8 cellular contexts compared by ENCODE assay signal in genomic region chr5:180860273-180860886, GRCh38. TPM values are rescaled to one million over a fixed set of nuclear protein-coding genes. Genes with fewer than 3 reads are reported as not detected.
DNase-seq lines count a peak whose midpoint lies in the region; ATAC-seq lines count a peak whose summit lies in the region.

No MANE protein-coding gene starts in this region.

- H3K9me3 Mint-ChIP-seq in activated T-cell treated with anti-CD3 and anti-CD28 coated beads, Interleukin-2, amount 50 U/mL, for 4 hours = no peaks in the 10 kb centered on the region

- peak; percentile 49 for ATAC-seq in GM19023 (IDR thresholded peaks at IDR 0.05; ENCODE audit: unreplicated experiment)
- peak; percentile 32 for ATAC-seq in HG03108 (IDR thresholded peaks at IDR 0.05; ENCODE audit: unreplicated experiment)
- ATAC-seq in activated T-cell treated with anti-CD3 and anti-CD28 coated beads, Interleukin-2, amount 50 U/mL, for 4 hours = peak; percentile 76

- H3K4me1 Mint-ChIP-seq in activated T-cell treated with anti-CD3 and anti-CD28 coated beads, Interleukin-2, amount 50 U/mL, for 4 hours (ENCODE audit: low read depth) = peaks cover 14% of the 10 kb centered on the region

- no peaks in the 10 kb centered on the region for H3K27me3 Mint-ChIP-seq in activated T-cell treated with anti-CD3 and anti-CD28 coated beads, Interleukin-2, amount 50 U/mL, for 4 hours (ENCODE audit: low read depth)

- DNase-seq in CMK (ENCODE audit: low read depth) (peak; percentile 59), NCI-H748 treated with DMSO at 0.1 percent for 48 hours (lab: John Stamatoyannopoulos, UW) (peak; percentile 35), germinal center (ENCODE audit: low spot score) (peak; percentile 76), pons (ENCODE audit: low spot score) (peak; percentile 51)
- DNase-seq in activated T-cell treated with anti-CD3 and anti-CD28 coated beads, Interleukin-2, amount 50 U/mL, for 4 hours = peak; percentile 42
- DNase-seq in activated effector memory CD4-positive, alpha-beta T cell treated with Interleukin-2 at 50 U/mL for 16 hours = no peak

- peak overlapping the region; percentile 91 for H3K4me3 Mint-ChIP-seq in activated T-cell treated with anti-CD3 and anti-CD28 coated beads, Interleukin-2, amount 50 U/mL, for 4 hours

- H3K36me3 Mint-ChIP-seq in activated T-cell treated with anti-CD3 and anti-CD28 coated beads, Interleukin-2, amount 50 U/mL, for 4 hours (ENCODE audit: insufficient read depth) = peaks cover 9% of the 10 kb centered on the region

RNA-seq across cellular contexts. Expression of gene ZFP62, which starts 0.7 kb away (rescaled TPM):
- 10 to 100 TPM; 20.6 to 23.0 (median 22.4) TPM for total RNA-seq in activated T-cell treated with anti-CD3 and anti-CD28 coated beads, Interleukin-2, amount 50 U/mL, for 4 hours

RNA-seq across cellular contexts. Expression of gene BTNL8, which starts 38.6 kb away (rescaled TPM):
- total RNA-seq in activated T-cell treated with anti-CD3 and anti-CD28 coated beads, Interleukin-2, amount 50 U/mL, for 4 hours = not detected

RNA-seq across cellular contexts. Expression of gene MGAT1, which starts 57.8 kb away (rescaled TPM):
- 10 to 100 TPM; 76.8 to 89.3 (median 85.0) TPM for total RNA-seq in activated T-cell treated with anti-CD3 and anti-CD28 coated beads, Interleukin-2, amount 50 U/mL, for 4 hours
